ENCODE assay signal across 8 cellular contexts in the genomic region with DNA sequence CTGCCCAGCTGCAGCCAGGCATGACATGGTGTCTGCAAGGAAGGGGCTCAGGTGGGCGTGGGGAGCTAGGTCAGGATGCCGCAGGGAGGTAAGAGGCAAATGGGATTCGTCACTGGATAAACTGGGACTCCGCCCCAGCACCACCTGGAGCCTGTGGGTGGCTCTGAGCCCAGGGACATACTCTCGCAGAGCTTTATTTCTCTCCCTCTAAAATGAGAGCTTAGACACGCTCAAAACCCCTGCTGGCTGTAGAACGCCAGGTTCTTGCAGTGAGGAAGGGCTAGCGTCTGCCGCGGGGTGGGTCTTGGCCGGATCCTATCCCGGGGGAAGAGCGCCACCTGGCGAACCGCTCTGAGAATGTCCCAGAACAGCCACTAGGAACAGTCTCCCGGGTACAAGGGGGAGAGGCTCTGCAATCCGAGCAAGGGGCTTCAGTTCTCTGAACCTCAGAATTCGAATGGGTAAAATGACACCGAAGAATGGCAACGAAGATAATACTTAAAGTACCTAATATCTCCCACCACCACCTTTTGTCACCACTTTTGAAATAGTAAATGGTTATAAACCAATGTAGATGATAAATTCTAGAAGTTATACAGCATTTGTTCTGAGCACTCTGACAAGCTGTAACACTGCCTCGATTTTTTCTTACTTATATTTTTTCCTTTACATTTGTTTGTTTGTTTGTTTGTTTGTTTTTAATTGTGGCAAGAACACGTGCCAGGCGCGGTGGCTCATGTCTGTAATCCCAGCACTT. TPM values are rescaled to one million over a fixed set of nuclear protein-coding genes. Genes with fewer than 3 reads are reported as not detected.
DNase-seq lines count a peak whose midpoint lies in the region; ATAC-seq, FAIRE-seq and TF ChIP-seq lines count a peak whose summit lies in the region.

No MANE protein-coding gene starts in this region.

- TF ChIP-seq RAD21 in IMR-90 (IDR thresholded peaks at IDR 0.05; ENCODE audit: low read length) = peak; percentile 92

- no peaks in the 10 kb centered on the region for H3K9me3 ChIP-seq in IMR-90 (ENCODE audit: control insufficient read depth, insufficient read depth, low read length)

- dilution Hi-C loops in IMR-90 (cut with HindIII; ENCODE audit: low sequenced_read_pairs, unreplicated experiment) = no loop called here

- peaks cover 7% of the 10 kb centered on the region for H3K27me3 ChIP-seq in IMR-90 (ENCODE audit: control insufficient read depth, insufficient read depth, low read length)

- H3K23ac ChIP-seq in IMR-90 (ENCODE audit: low read depth, low read length) = no peak overlapping the region

- FAIRE-seq in RCC 7860 (lab: Jason Lieb, UNC) = no peak

- H3K4me1 ChIP-seq in IMR-90 (ENCODE audit: control insufficient read depth, insufficient read depth, low read length) = no peaks in the 10 kb centered on the region

- H3K56ac ChIP-seq in IMR-90 (ENCODE audit: extremely low read depth, insufficient read depth, low read length) = no peak overlapping the region

- H4K5ac ChIP-seq in IMR-90 (ENCODE audit: low read depth, low read length) = no peak overlapping the region

- peak; percentile 35; the same call in 1 of the 2 replicates for TF ChIP-seq POLR2A in IMR-90 (IDR thresholded peaks at IDR 0.05; ENCODE audit: low read depth, low read length)

- no peak overlapping the region for H3K4me3 Mint-ChIP-seq in activated T-helper 17 cell treated with anti-CD3 and anti-CD28 coated beads, Interleukin-2, amount 50 U/mL, for 72 hours
- H3K4me3 Mint-ChIP-seq in natural killer cell = peak overlapping the region; percentile 9
- no peak overlapping the region for H3K4me3 Mint-ChIP-seq in stimulated activated naive B cell treated with anti-CD40 and anti-IgM and Interleukin-4, amounts not matched to agents 10 μg/mL and 1 μg/mL and 100 μg/mL, for 72 hours

- H2AK9ac ChIP-seq in IMR-90 (replicated peaks; ENCODE audit: low read depth, low read length, poor library complexity) = no peak overlapping the region

- H2BK15ac ChIP-seq in IMR-90 (ENCODE audit: low read depth, low read length) = no peak overlapping the region

- H3K36me3 ChIP-seq in IMR-90 (ENCODE audit: control insufficient read depth, insufficient read depth, low read length) = no peaks in the 10 kb centered on the region

- intact Hi-C loops in IMR-90 (cut with micrococcal nuclease) = loop anchor here (1.0 kb wide), 6 partner anchors 235 to 639 kb away; a partner anchor contains a TSS
- intact Hi-C loops in natural killer cell (cut with micrococcal nuclease) = loop anchor here (1.0 kb wide), 2 partner anchors 314 to 331 kb away; no protein-coding TSS in a partner anchor

- no peak overlapping the region for H4K8ac ChIP-seq in IMR-90 (ENCODE audit: low read depth in 2 of 2, low read length in 2 of 2)

- ATAC-seq in IMR-90 (ENCODE audit: low read depth) (peak; percentile 99), natural killer cell (peak; percentile 86 to 98 (median 98))
- peak; percentile 85 for ATAC-seq in activated T-helper 17 cell treated with anti-CD3 and anti-CD28 coated beads, Interleukin-2, amount 50 U/mL, for 72 hours (replicated peaks)
- peak; percentile 96 for ATAC-seq in stimulated activated naive B cell treated with anti-CD40 and anti-IgM and Interleukin-4, amounts not matched to agents 10 μg/mL and 1 μg/mL and 100 μg/mL, for 72 hours (replicated peaks)

- H3K4me2 ChIP-seq in IMR-90 (ENCODE audit: low read depth, low read length) = peak overlapping the region; percentile 69

- H2AFZ ChIP-seq in IMR-90 (replicated peaks; ENCODE audit: low read length, poor library complexity) = peak overlapping the region; percentile 81

- POLR2A ChIA-PET in IMR-90 (lab: Charles Lee; ENCODE audit: unreplicated experiment) = no interaction called here

- no peak overlapping the region for H3K18ac ChIP-seq in IMR-90 (ENCODE audit: low read depth, low read length)

- no peaks in the 10 kb centered on the region for H4K20me1 ChIP-seq in IMR-90 (ENCODE audit: insufficient read depth, low read length)

- H2AK5ac ChIP-seq in IMR-90 (ENCODE audit: low read depth, low read length) = no peak overlapping the region

- no peak overlapping the region for H3K27ac ChIP-seq in IMR-90 (ENCODE audit: insufficient read depth, low read length)

- H3K27me3 Mint-ChIP-seq in activated T-helper 17 cell treated with anti-CD3 and anti-CD28 coated beads, Interleukin-2, amount 50 U/mL, for 72 hours = peaks cover 4% of the 10 kb centered on the region
- H3K27me3 Mint-ChIP-seq in natural killer cell (ENCODE audit: low read depth in 2 of 2) = peaks cover 7 to 12% of the 10 kb centered on the region in 2 donors
- peaks cover 31% of the 10 kb centered on the region in 2 donors for H3K27me3 Mint-ChIP-seq in stimulated activated naive B cell treated with anti-CD40 and anti-IgM and Interleukin-4, amounts not matched to agents 10 μg/mL and 1 μg/mL and 100 μg/mL, for 72 hours

- H3K9me1 ChIP-seq in IMR-90 (ENCODE audit: insufficient read depth, low read length) = no peaks in the 10 kb centered on the region

- H3K4me3 ChIP-seq in IMR-90 (ENCODE audit: insufficient read depth, low read depth, low read length) = no peak overlapping the region

- H3K79me1 ChIP-seq in IMR-90 (ENCODE audit: low read depth in 1 of 2, low read length in 2 of 2) = no peaks in the 10 kb centered on the region

- H3K4ac ChIP-seq in IMR-90 (ENCODE audit: low read depth, low read length) = no peak overlapping the region

- H2BK120ac ChIP-seq in IMR-90 (ENCODE audit: low read depth, low read length) = no peak overlapping the region

- no peaks in the 10 kb centered on the region for H3K36me3 Mint-ChIP-seq in activated T-helper 17 cell treated with anti-CD3 and anti-CD28 coated beads, Interleukin-2, amount 50 U/mL, for 72 hours (ENCODE audit: low read depth)
- H3K36me3 Mint-ChIP-seq in natural killer cell = no peaks in the 10 kb centered on the region
- no peaks in the 10 kb centered on the region for H3K36me3 Mint-ChIP-seq in stimulated activated naive B cell treated with anti-CD40 and anti-IgM and Interleukin-4, amounts not matched to agents 10 μg/mL and 1 μg/mL and 100 μg/mL, for 72 hours

- no peak overlapping the region for H2BK5ac ChIP-seq in IMR-90 (ENCODE audit: low read depth, low read length, poor library complexity, severe bottlenecking)

- no peak overlapping the region for H3K14ac ChIP-seq in IMR-90 (replicated peaks; ENCODE audit: low read depth, low read length)

- no peaks in the 10 kb centered on the region for H3K9me3 Mint-ChIP-seq in activated T-helper 17 cell treated with anti-CD3 and anti-CD28 coated beads, Interleukin-2, amount 50 U/mL, for 72 hours
- H3K9me3 Mint-ChIP-seq in natural killer cell = peaks cover 3 to 5% of the 10 kb centered on the region in 2 donors
- peaks cover 2 to 5% of the 10 kb centered on the region in 2 donors for H3K9me3 Mint-ChIP-seq in stimulated activated naive B cell treated with anti-CD40 and anti-IgM and Interleukin-4, amounts not matched to agents 10 μg/mL and 1 μg/mL and 100 μg/mL, for 72 hours

- no TSS peak for BruUV-seq in IMR-90 (replicated peaks; lab: Mats Ljungman, UMichigan)

- TF ChIP-seq CTCF in GM20000 (IDR thresholded peaks at IDR 0.05; ENCODE audit: extremely low read depth, missing control alignments) = peak; percentile 60
- peak; percentile 95 for TF ChIP-seq CTCF in IMR-90 (conservative IDR thresholded peaks at IDR 0.05; ENCODE audit: low read depth, low read length)
- TF ChIP-seq CTCF in natural killer cell (IDR thresholded peaks at IDR 0.05) = peak; percentile 93

- no peak overlapping the region for H3K9ac ChIP-seq in IMR-90 (ENCODE audit: low read depth, low read length)

- H2BK20ac ChIP-seq in IMR-90 (ENCODE audit: low read depth, low read length) = no peak overlapping the region

- no peaks in the 10 kb centered on the region for H3K4me1 Mint-ChIP-seq in activated T-helper 17 cell treated with anti-CD3 and anti-CD28 coated beads, Interleukin-2, amount 50 U/mL, for 72 hours
- peaks cover 0 to 12% of the 10 kb centered on the region in 2 donors for H3K4me1 Mint-ChIP-seq in natural killer cell
- peaks cover 1 to 7% of the 10 kb centered on the region in 2 donors for H3K4me1 Mint-ChIP-seq in stimulated activated naive B cell treated with anti-CD40 and anti-IgM and Interleukin-4, amounts not matched to agents 10 μg/mL and 1 μg/mL and 100 μg/mL, for 72 hours

- CTCF ChIA-PET in IMR-90 (lab: Yijun Ruan, JAX) = interaction anchor here (0.5 to 1.7 kb wide), 6 partner anchors 11 to 331 kb away, joined by 3 to 8 read pairs (median 4); no protein-coding TSS in a partner anchor

- H3K27ac Mint-ChIP-seq in activated T-helper 17 cell treated with anti-CD3 and anti-CD28 coated beads, Interleukin-2, amount 50 U/mL, for 72 hours = no peak overlapping the region
- no peak overlapping the region for H3K27ac Mint-ChIP-seq in natural killer cell
- H3K27ac Mint-ChIP-seq in stimulated activated naive B cell treated with anti-CD40 and anti-IgM and Interleukin-4, amounts not matched to agents 10 μg/mL and 1 μg/mL and 100 μg/mL, for 72 hours = no peak overlapping the region

- in situ Hi-C loops in IMR-90 (cut with MboI; ENCODE audit: low sequenced_read_pairs) = loop anchor here (5.0 to 25.0 kb wide), 2 partner anchors 330 to 515 kb away; no protein-coding TSS in a partner anchor

- H4K91ac ChIP-seq in IMR-90 (ENCODE audit: insufficient read depth, low read depth, low read length) = no peak overlapping the region

- WGBS in IMR-90 (ENCODE audit: extremely low coverage in 2 of 2, insufficient read length in 1 of 2), 2 experiments = 0% methylated on average over 1 of the region's 24 CpGs; no CpG with 5 or more reads in 1 of the 2 experiments

- DNase-seq in CMK (ENCODE audit: low read depth) (peak; percentile 60), GM20000 (ENCODE audit: low spot score) (peak; percentile 80), IMR-90 (peak; percentile 71), RCC 7860 (ENCODE audit: low spot score) (peak; percentile 26), fibroblast of peridontal ligament (ENCODE audit: extremely low read depth) (peak; percentile 78), natural killer cell (peak; percentile 66)
- peak; percentile 57 for DNase-seq in stimulated activated naive B cell treated with anti-CD40 and anti-IgM and Interleukin-4, amounts not matched to agents 10 μg/mL and 1 μg/mL and 100 μg/mL, for 72 hours

TF ChIP-seq in IMR-90, 13 proteins besides CTCF, POLR2A, EP300 and RAD21:
- TF ChIP-seq MXI1 (IDR thresholded peaks at IDR 0.05; ENCODE audit: borderline replicate concordance, low read depth, low read length) (no peak), RCOR1 (IDR thresholded peaks at IDR 0.05; ENCODE audit: insufficient replicate concordance, low read length) (no peak), SMC3 (IDR thresholded peaks at IDR 0.05; ENCODE audit: low read depth, low read length) (peak; percentile 85)
TF ChIP-seq in IMR-90: peak in this region for 1.

RNA-seq across cellular contexts. Expression of a gene that starts 53.2 kb away (rescaled TPM):
- total RNA-seq in IMR-90 (2012; rRNA removed) = 1.1 and 1.4 TPM in 2 replicates
- polyA plus RNA-seq in IMR-90 (2012; rRNA removed) = 0.68 and 0.77 TPM in 2 replicates
- polyA plus RNA-seq in IMR-90 (2012; cell fraction: cytosol; rRNA removed) = 0.67 and 0.80 TPM in 2 replicates
- 0.69 and 2.5 TPM in 2 replicates for polyA plus RNA-seq in IMR-90 (2012; cell fraction: nucleus; rRNA removed; ENCODE audit: low replicate concordance)
- total RNA-seq in activated T-helper 17 cell treated with anti-CD3 and anti-CD28 coated beads, Interleukin-2, amount 50 U/mL, for 72 hours = 1 to 10 TPM in 1 of 2 donors, under 1 TPM in 1; 0.97 to 3.9 TPM
- total RNA-seq in natural killer cell = 10 to 100 TPM in 1 of 3 donors, 1 to 10 TPM in 2; 2.5 to 14.9 (median 3.0) TPM

Comparison
In these comparisons a context has a peak if more than half of its experiments do, and no peak if none do; other contexts are left out.
1. DNase-seq: peak in every context shown above with its lines; median percentile 80 in GM20000; 78 in fibroblast of peridontal ligament; 71 in IMR-90; 66 in natural killer cell; 60 in CMK; 57 in stimulated activated naive B cell treated with anti-CD40 and anti-IgM and Interleukin-4, amounts not matched to agents 10 μg/mL and 1 μg/mL and 100 μg/mL, for 72 hours; 26 in RCC 7860.